In genomic region chrX:24515447-24515846, GRCh38 we compare ENCODE assay signal across 11 cellular contexts. TPM values are rescaled to one million over a fixed set of nuclear protein-coding genes. Genes with fewer than 3 reads are reported as not detected.
DNase-seq lines count a peak whose midpoint lies in the region; ATAC-seq and TF ChIP-seq lines count a peak whose summit lies in the region.
"Had no signal": no experiment of that assay in that cellular context is flagged by ENCODE, and none has a peak within 500 bp of the region (broad histone marks: within the 10 kb centered on the region; RNA-seq: fewer than 3 reads in every experiment).

No MANE protein-coding gene starts in this region.

- H3K4me3 Mint-ChIP-seq in osteocyte (ENCODE audit: unreplicated experiment): no peak overlapping the region
- H3K4me3 Mint-ChIP-seq: naive B cell had no signal

- H3K9me3 Mint-ChIP-seq in osteocyte (ENCODE audit: unreplicated experiment): no peaks in the 10 kb centered on the region
- H3K9me3 Mint-ChIP-seq: naive B cell had no signal

- H3K27ac Mint-ChIP-seq in osteocyte (ENCODE audit: unreplicated experiment): no peak overlapping the region
- H3K27ac Mint-ChIP-seq: naive B cell had no signal

- H3K27me3 ChIP-seq in dorsolateral prefrontal cortex: peaks cover 0 to 62% (median 5%) of the 10 kb centered on the region in 45 donors
- H3K27me3 ChIP-seq: SJCRH30 had no signal

- H3K4me3 ChIP-seq in dorsolateral prefrontal cortex: no peak overlapping the region
- H3K4me3 ChIP-seq: SJCRH30 had no signal

- no peaks in the 10 kb centered on the region for H3K36me3 Mint-ChIP-seq in osteocyte (ENCODE audit: unreplicated experiment)

- TF ChIP-seq CTCF in dorsolateral prefrontal cortex (IDR thresholded peaks at IDR 0.05 in 54 of 56, conservative IDR thresholded peaks at IDR 0.05 in 2 of 56; ENCODE audit: low read depth in 1 of 56, partially characterized antibody in 56 of 56) (peak in 53 of 56 donors; percentile 19 to 74 (median 49)), osteocyte (IDR thresholded peaks at IDR 0.05) (peak; percentile 55)

- no peaks in the 10 kb centered on the region for H3K4me1 Mint-ChIP-seq in osteocyte (ENCODE audit: unreplicated experiment)
- H3K4me1 Mint-ChIP-seq: naive B cell had no signal

- intact Hi-C loops in dorsolateral prefrontal cortex (cut with DNase I): loop anchor here (5.0 to 10.0 kb wide), 2 partner anchors 159 to 162 kb away; no protein-coding TSS in a partner anchor

- no peak overlapping the region for H3K27ac ChIP-seq in dorsolateral prefrontal cortex
- H3K27ac ChIP-seq: SJCRH30 had no signal

- no peak for ATAC-seq in HG02763 (IDR thresholded peaks at IDR 0.05; ENCODE audit: unreplicated experiment)

- peak; percentile 0 for DNase-seq in NCI-H510A treated with DMSO at 0.1 percent for 48 hours (lab: John Stamatoyannopoulos, UW)
- no peak for DNase-seq in NCI-H510A (lab: John Stamatoyannopoulos, UW)
- DNase-seq in NCI-H69 (lab: John Stamatoyannopoulos, UW): peak; percentile 23
- peak in 1 of 10 donors; percentile 24 for DNase-seq in dorsolateral prefrontal cortex
- no peak for DNase-seq in osteocyte (ENCODE audit: extremely low spot score, unreplicated experiment)
- DNase-seq in AML-193 (lab: John Stamatoyannopoulos, UW): no peak
- DNase-seq in glomerular visceral epithelial cell (ENCODE audit: extremely low spot score): no peak
- DNase-seq: KG1, naive B cell had no signal

- no peaks in the 10 kb centered on the region for H3K27me3 Mint-ChIP-seq in osteocyte (ENCODE audit: unreplicated experiment)
- H3K27me3 Mint-ChIP-seq: naive B cell had no signal

RNA-seq across cellular contexts. Expression of gene PDK3, which starts 50.4 kb away (rescaled TPM):
- total RNA-seq in dorsolateral prefrontal cortex (10 to 100 TPM; 17.9 to 81.3 (median 52.4) TPM), osteocyte (9.6 TPM in 2 replicates)

Comparison
In these comparisons a context has a peak if more than half of its experiments do, and no peak if none do; other contexts are left out.
1. DNase-seq: peak in NCI-H510A treated with DMSO at 0.1 percent for 48 hours (single experiment) and NCI-H69 (single experiment); none in NCI-H510A (single experiment), osteocyte (single experiment), AML-193 (0 of 2) and glomerular visceral epithelial cell (single experiment).